Comparison of ENCODE assay signal across 12 cellular contexts in genomic region chr7:131540491-131541162, GRCh38. TPM values are rescaled to one million over a fixed set of nuclear protein-coding genes. Genes with fewer than 3 reads are reported as not detected.
DNase-seq lines count a peak whose midpoint lies in the region; TF ChIP-seq lines count a peak whose summit lies in the region.
"Had no signal": no experiment of that assay in that cellular context is flagged by ENCODE, and none has a peak within 500 bp of the region (broad histone marks: within the 10 kb centered on the region; RNA-seq: fewer than 3 reads in every experiment).

No MANE protein-coding gene starts in this region.

- H3K36me3 ChIP-seq in tibial artery: no peaks in the 10 kb centered on the region

- H4K5ac ChIP-seq in H9 (ENCODE audit: insufficient read length, low read depth, low read length): no peak overlapping the region

- peak overlapping the region; percentile 28 to 37; a peak in 4 of 5 replicates for H3K4me3 Mint-ChIP-seq in H9
- H3K4me3 Mint-ChIP-seq: B cell; T-helper 2 cell treated with Interferon-gamma antibody and Interleukin-4, amounts not matched to agents 5 μg/mL and 100 μg/mL, for 36 hours had no signal

- H4K8ac ChIP-seq in H9 (replicated peaks; ENCODE audit: insufficient read length, low read depth, low read length): no peak overlapping the region

- H3K23me2 ChIP-seq in H9 (ENCODE audit: insufficient read length, low read depth, low read length, poor library complexity, severe bottlenecking): no peaks in the 10 kb centered on the region

- H3K27me3 ChIP-seq in H9 (ENCODE audit: insufficient read depth, low read length) (no peaks in the 10 kb centered on the region), tibial artery (no peaks in the 10 kb centered on the region)

- peaks cover 97% of the 10 kb centered on the region for H3K79me2 ChIP-seq in H9 (ENCODE audit: insufficient read depth, low read length)

- H3T11ph ChIP-seq in H9 (ENCODE audit: low read length): no peak overlapping the region

- H2AK5ac ChIP-seq in H9 (ENCODE audit: insufficient read length, low read length): no peak overlapping the region

- H3K4me1 Mint-ChIP-seq in H9: peaks cover 76 to 92% of the 10 kb centered on the region in 2 experiments
- H3K4me1 Mint-ChIP-seq: B cell had no signal

- DNase-seq in H9: no peak
- DNase-seq in cardiac fibroblast (ENCODE audit: low read depth in 2 of 2): peak in 1 of 2 donors; percentile 11
- DNase-seq in kidney tubule cell (ENCODE audit: low spot score): peak; percentile 38
- DNase-seq in renal cortical epithelial cell (ENCODE audit: low read depth): peak; percentile 14
- DNase-seq in tibial artery: no peak
- DNase-seq in activated gamma-delta T cell (lab: John Stamatoyannopoulos, UW): no peak
- no peak for DNase-seq in activated effector memory CD4-positive, alpha-beta T cell treated with anti-CD3 and anti-CD28 coated beads, Interleukin-2, amount 50 U/mL, for 16 hours
- no peak for DNase-seq in NCI-H128 (lab: John Stamatoyannopoulos, UW; ENCODE audit: unreplicated experiment)
- DNase-seq: midbrain, NCI-H1105 treated with DMSO at 0.1 percent for 48 hours had no signal

- H2BK12ac ChIP-seq in H9 (ENCODE audit: insufficient read length, low read depth, low read length): no peak overlapping the region

- H3K4me3 ChIP-seq in cardiac fibroblast (replicated peaks in 1 of 2; ENCODE audit: low read depth in 2 of 2, low read length in 2 of 2) (no peak overlapping the region), tibial artery (no peak overlapping the region)

- peak; percentile 17; the same call in 1 of the 3 replicates for TF ChIP-seq CTCF in H9 (conservative IDR thresholded peaks at IDR 0.05)
- peak; percentile 26 for TF ChIP-seq CTCF in cardiac fibroblast (IDR thresholded peaks at IDR 0.05; ENCODE audit: low read depth, low read length)
- TF ChIP-seq CTCF in tibial artery (IDR thresholded peaks at IDR 0.05): peak in 1 of 2 experiments; percentile 11

- no peak overlapping the region for H3K18ac ChIP-seq in H9 (ENCODE audit: insufficient read length, low read depth, low read length)

- H3K79me1 ChIP-seq in H9 (ENCODE audit: insufficient read depth, low read depth, low read length, poor library complexity, severe bottlenecking): no peaks in the 10 kb centered on the region

- no peak overlapping the region for H2BK120ac ChIP-seq in H9 (ENCODE audit: low read depth, low read length, poor library complexity, severe bottlenecking)

- no peaks in the 10 kb centered on the region for H3K9me3 ChIP-seq in H9 (ENCODE audit: control insufficient read depth, low read depth, low read length)
- H3K9me3 ChIP-seq in tibial artery: no peaks in the 10 kb centered on the region

- H4K91ac ChIP-seq in H9 (ENCODE audit: insufficient read length, low read depth, low read length): no peak overlapping the region

- H2BK20ac ChIP-seq in H9 (ENCODE audit: low read depth, low read length, poor library complexity, severe bottlenecking): no peak overlapping the region

- no peak overlapping the region for H3K56ac ChIP-seq in H9 (ENCODE audit: insufficient read length, low read depth, low read length)

- H3K4ac ChIP-seq in H9 (ENCODE audit: low read depth, low read length): no peak overlapping the region

- no peak overlapping the region for H2BK5ac ChIP-seq in H9 (ENCODE audit: insufficient read length, low read length)

- H2AFZ ChIP-seq in H9 (ENCODE audit: low read length): no peak overlapping the region

- peak overlapping the region; percentile 91 to 95 (median 93) for H3K27ac Mint-ChIP-seq in H9
- H3K27ac Mint-ChIP-seq: B cell; T-helper 2 cell treated with Interferon-gamma antibody and Interleukin-4, amounts not matched to agents 5 μg/mL and 100 μg/mL, for 36 hours had no signal

- no peak overlapping the region for H3K23ac ChIP-seq in H9 (ENCODE audit: insufficient read length, low read depth, low read length)

- H4K20me1 ChIP-seq in H9 (ENCODE audit: control insufficient read depth, insufficient read depth, insufficient read length): peaks cover 3% of the 10 kb centered on the region

- H3K27me3 Mint-ChIP-seq in H9 (ENCODE audit: low read depth): no peaks in the 10 kb centered on the region
- H3K27me3 Mint-ChIP-seq: B cell had no signal

- no peak overlapping the region for H3K9ac ChIP-seq in H9 (ENCODE audit: extremely low read depth, insufficient read length, low read length)

- no CpG with 5 or more reads among the region's 18 CpGs for WGBS in H9 (ENCODE audit: extremely low coverage, insufficient read length, low lambda C conversion rate)

- no peak overlapping the region for H3K4me2 ChIP-seq in H9 (ENCODE audit: insufficient read depth, insufficient read length, low read length)

- peaks cover 60 to 91% (median 82%) of the 10 kb centered on the region in 3 experiments; a peak in 6 of 7 replicates for H3K36me3 Mint-ChIP-seq in H9 (ENCODE audit: insufficient read depth in 1 of 3, low read depth in 3 of 3)

- H3K27ac ChIP-seq in H9 (ENCODE audit: insufficient read length, low read depth, low read length) (no peak overlapping the region), tibial artery (no peak overlapping the region)

- no peak overlapping the region for H2BK15ac ChIP-seq in H9 (ENCODE audit: low read depth, low read length)

- no peak overlapping the region for H3K14ac ChIP-seq in H9 (ENCODE audit: insufficient read depth, low read length)

- intact Hi-C loops in tibial artery (cut with DNase I; ENCODE audit: low total_unique reads): no loop called here

- no peaks in the 10 kb centered on the region for H3K9me3 Mint-ChIP-seq in H9
- H3K9me3 Mint-ChIP-seq: T-helper 2 cell treated with Interferon-gamma antibody and Interleukin-4, amounts not matched to agents 5 μg/mL and 100 μg/mL, for 36 hours had no signal

- peaks cover 7% of the 10 kb centered on the region; the same call in 1 of the 2 replicates for H3K4me1 ChIP-seq in H9 (ENCODE audit: insufficient read depth, low read length)
- H3K4me1 ChIP-seq in tibial artery: peaks cover 0 to 14% (median 3%) of the 10 kb centered on the region in 4 donors

RNA-seq across cellular contexts. Expression of gene PODXL, which starts 15.8 kb away (rescaled TPM):
- total RNA-seq in H9 (2021): 727 and 732 TPM in 2 replicates
- 0.65 and 1.9 TPM in 2 replicates for total RNA-seq in renal cortical epithelial cell

Comparison
In these comparisons a context has a peak if more than half of its experiments do, and no peak if none do; other contexts are left out.
1. DNase-seq: peak in kidney tubule cell (single experiment) and renal cortical epithelial cell (single experiment); none in H9 (single experiment), tibial artery (0 of 2), activated gamma-delta T cell (single experiment), activated effector memory CD4-positive, alpha-beta T cell treated with anti-CD3 and anti-CD28 coated beads, Interleukin-2, amount 50 U/mL, for 16 hours (single experiment) and NCI-H128 (single experiment).
2. RNA of gene PODXL, which starts 15.8 kb away (total RNA-seq): 727 to 732 TPM in H9; 0.65 to 1.9 TPM in renal cortical epithelial cell; every median in the first group is over 100 times any median in the second.